In the genomic region with DNA sequence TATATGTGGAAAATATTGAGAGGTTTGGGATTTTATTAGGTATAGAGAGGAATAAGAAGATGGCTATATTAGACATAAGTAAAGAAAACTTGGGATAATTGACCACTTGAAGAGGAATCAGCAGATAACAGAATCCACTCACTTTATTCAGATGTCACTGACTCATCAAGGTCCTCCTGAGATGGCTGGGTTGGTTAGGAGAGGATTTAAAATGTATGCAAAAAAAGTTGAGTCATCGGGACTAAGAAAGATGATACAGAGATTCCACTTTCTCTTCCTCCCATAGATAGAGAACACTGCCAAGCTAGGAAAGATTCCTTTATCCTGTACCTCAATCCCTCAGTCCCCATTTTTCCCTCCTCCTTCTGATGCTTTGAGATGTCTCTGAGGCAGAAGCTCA, we compare ENCODE assay signal across 27 cellular contexts. TPM values are rescaled to one million over a fixed set of nuclear protein-coding genes. Genes with fewer than 3 reads are reported as not detected.
A peak's percentile ranks its signal among the peaks of the same experiment; 100 is the strongest.
DNase-seq lines count a peak whose midpoint lies in the region; FAIRE-seq and TF ChIP-seq lines count a peak whose summit lies in the region.
"Had no signal": no experiment of that assay in that cellular context is flagged by ENCODE, and none has a peak within 500 bp of the region (broad histone marks: within the 10 kb centered on the region; RNA-seq: fewer than 3 reads in every experiment).

A gene (minus strand): TSS at position 288 of the 400 bp plus-strand sequence. CDS start 3,981 bp downstream, outside the sequence.

- peaks cover 16 to 23% of the 10 kb centered on the region in 2 experiments for H3K4me1 Mint-ChIP-seq in H9
- H3K4me1 Mint-ChIP-seq: activated CD4-positive, alpha-beta T cell treated with anti-CD3 and anti-CD28 coated beads, Interleukin-2, amount 10 ng/mL, durations not matched to agents 24 days and 14 days; activated naive CD4-positive, alpha-beta T cell treated with anti-CD3 and anti-CD28 coated beads, Interleukin-2, amount 50 U/mL, for 24 hours; central memory CD8-positive, alpha-beta T cell had no signal

- H3K27ac ChIP-seq in H9 (ENCODE audit: insufficient read length, low read depth, low read length), result no peak within 1 kb of the TSS
- H3K27ac ChIP-seq in H1 (ENCODE audit: low read depth, low read length), result no peak within 1 kb of the TSS
- H3K27ac ChIP-seq: gastroesophageal sphincter, KMS-11, SJCRH30, tibial nerve had no signal

- H3K4me2 ChIP-seq in H9 (ENCODE audit: insufficient read depth, insufficient read length, low read length), result no peak within 1 kb of the TSS
- no peak within 1 kb of the TSS for H3K4me2 ChIP-seq in H1 (ENCODE audit: insufficient read depth in 1 of 2, low read depth in 2 of 2, low read length in 2 of 2)
- H3K4me2 ChIP-seq: KMS-11 had no signal

- H3K4me3 ChIP-seq in H1 (ENCODE audit: extremely low read depth in 1 of 4, insufficient read depth in 2 of 4, low read depth in 3 of 4, low read length in 4 of 4), result no peak within 1 kb of the TSS
- H3K4me3 ChIP-seq: gastroesophageal sphincter, SJCRH30, tibial nerve had no signal

- H3K4me1 ChIP-seq in H9 (ENCODE audit: insufficient read depth, low read length) (no peaks in the 10 kb centered on the region), H1 (replicated peaks in 1 of 4; ENCODE audit: control insufficient read depth in 3 of 4, insufficient read depth in 4 of 4, low read length in 3 of 4) (peaks cover 0 to 5% (median under 1%) of the 10 kb centered on the region in 4 experiments; a peak in 4 of 7 replicates)
- H3K4me1 ChIP-seq: gastroesophageal sphincter, SJCRH30, tibial nerve had no signal

- DNase-seq in H9 (no peak), M059J (ENCODE audit: low read depth) (peak; percentile 7), H1 (ENCODE audit: low read depth in 1 of 2, low spot score in 2 of 2) (no peak), renal cortical epithelial cell (ENCODE audit: low read depth) (peak; percentile 6), putamen (ENCODE audit: low spot score) (no peak), Kasumi-1 (lab: John Stamatoyannopoulos, UW) (no peak), CD1c-positive myeloid dendritic cell (ENCODE audit: extremely low spot score) (no peak)
- DNase-seq: activated CD4-positive, alpha-beta T cell treated with anti-CD3 and anti-CD28 coated beads, Interleukin-2, amount 10 ng/mL, durations not matched to agents 24 days and 14 days; aorta; CD8-positive, alpha-beta T cell; DND-41; NCI-H1105; NCI-H2029 treated with DMSO at 0.1 percent for 48 hours; NCI-H446; nucleus accumbens; SJCRH30; stimulated activated CD4-positive, alpha-beta T cell treated with anti-CD3 and anti-CD28 coated beads, Interleukin-4, amount 100 ng/mL, for 24 hours; stimulated activated naive CD4-positive, alpha-beta T cell treated with Interleukin-2 at 50 U/mL for 16 hours had no signal

- H3K14ac ChIP-seq in H9 (ENCODE audit: insufficient read depth, low read length), result no peak within 1 kb of the TSS
- no peak within 1 kb of the TSS for H3K14ac ChIP-seq in H1 (ENCODE audit: insufficient read length)

- H2AK5ac ChIP-seq in H9 (ENCODE audit: insufficient read length, low read length), result peak within 1 kb of the TSS; percentile 41
- H2AK5ac ChIP-seq in H1 (ENCODE audit: low read depth, low read length), result no peak within 1 kb of the TSS

- no peak for TF ChIP-seq EP300 in H1 (IDR thresholded peaks at IDR 0.05; ENCODE audit: borderline replicate concordance in 1 of 2, low read depth in 2 of 2, low read length in 2 of 2)

- H2BK15ac ChIP-seq in H9 (ENCODE audit: low read depth, low read length), result no peak within 1 kb of the TSS
- H2BK15ac ChIP-seq in H1 (ENCODE audit: low read length), result no peak within 1 kb of the TSS

- no peak within 1 kb of the TSS for H2BK12ac ChIP-seq in H9 (ENCODE audit: insufficient read length, low read depth, low read length)
- peak within 1 kb of the TSS; percentile 20; the same call in 1 of the 2 replicates for H2BK12ac ChIP-seq in H1 (ENCODE audit: low read depth, low read length)

- H4K8ac ChIP-seq in H9 (replicated peaks; ENCODE audit: insufficient read length, low read depth, low read length) (no peak within 1 kb of the TSS), H1 (ENCODE audit: extremely low read depth, insufficient read depth, low read length) (no peak within 1 kb of the TSS)

- H4K20me1 ChIP-seq in H9 (ENCODE audit: control insufficient read depth, insufficient read depth, insufficient read length) (no peaks in the 10 kb centered on the region), H1 (replicated peaks in 1 of 2; ENCODE audit: control insufficient read depth in 1 of 2, insufficient read depth in 2 of 2, low read length in 2 of 2) (no peaks in the 10 kb centered on the region)

- CTCF ChIA-PET in H1 (lab: Charles Lee; ENCODE audit: partially characterized antibody), result interaction anchor here (1.3 to 1.5 kb wide), 2 partner anchors 9 to 13 kb away, joined by 4 read pairs; no protein-coding TSS in a partner anchor

- no CpG with 5 or more reads among the region's 1 CpG for WGBS in H9 (ENCODE audit: extremely low coverage, insufficient read length, low lambda C conversion rate)
- 100% methylated on average over 1 of the region's 1 CpG; no CpG with 5 or more reads in 1 of the 2 experiments for WGBS in H1 (ENCODE audit: extremely low coverage in 1 of 2, insufficient coverage in 1 of 2, insufficient read length in 1 of 2, insufficient replicate concordance in 2 of 2, low coverage in 1 of 2, low lambda C conversion rate in 2 of 2, missing lambda C conversion rate in 1 of 2), 2 experiments

- H3K27ac Mint-ChIP-seq in H9, result no peak within 1 kb of the TSS
- H3K27ac Mint-ChIP-seq: activated CD4-positive, alpha-beta T cell treated with anti-CD3 and anti-CD28 coated beads, Interleukin-2, amount 10 ng/mL, durations not matched to agents 24 days and 14 days; activated naive CD4-positive, alpha-beta T cell treated with anti-CD3 and anti-CD28 coated beads, Interleukin-2, amount 50 U/mL, for 24 hours; activated T-helper 1 cell treated with anti-CD3 and anti-CD28 coated beads, Interleukin-12 subunit alpha, Interleukin-12 subunit beta, Interleukin-2, Interleukin-4 antibody, amounts not matched to agents 30 ng/mL and 10 ng/mL and 1 ng/mL, durations not matched to agents 14 hours and 24 hours and 36 hours; CD8-positive, alpha-beta T cell had no signal

- TF ChIP-seq CTCF in H9 (conservative IDR thresholded peaks at IDR 0.05), result no peak
- no peak for TF ChIP-seq CTCF in H1 (IDR thresholded peaks at IDR 0.05; ENCODE audit: control extremely low read depth in 1 of 3, insufficient read depth in 1 of 3, low read depth in 1 of 3, low read length in 3 of 3)

- H3K4ac ChIP-seq in H9 (ENCODE audit: low read depth, low read length) (no peak within 1 kb of the TSS), H1 (replicated peaks; ENCODE audit: insufficient read length, low read depth, low read length) (no peak within 1 kb of the TSS)

- H3K56ac ChIP-seq in H9 (ENCODE audit: insufficient read length, low read depth, low read length) (no peak within 1 kb of the TSS), H1 (replicated peaks; ENCODE audit: insufficient read length, low read depth, low read length) (no peak within 1 kb of the TSS)

- H2BK5ac ChIP-seq in H9 (ENCODE audit: insufficient read length, low read length) (no peak within 1 kb of the TSS), H1 (ENCODE audit: low read depth, low read length) (no peak within 1 kb of the TSS)

- H2AFZ ChIP-seq in H9 (ENCODE audit: low read length) (no peak within 1 kb of the TSS), H1 (ENCODE audit: low read length) (no peak within 1 kb of the TSS)

- FAIRE-seq in H1 (lab: Jason Lieb, UNC), result no peak

- no peak within 1 kb of the TSS for H3T11ph ChIP-seq in H9 (ENCODE audit: low read length)

- H2BK20ac ChIP-seq in H9 (ENCODE audit: low read depth, low read length, poor library complexity, severe bottlenecking) (no peak within 1 kb of the TSS), H1 (ENCODE audit: low read length) (no peak within 1 kb of the TSS; the same call in 1 of the 2 replicates)

- TF ChIP-seq RAD21 in H1 (IDR thresholded peaks at IDR 0.05 in 1 of 2, conservative IDR thresholded peaks at IDR 0.05 in 1 of 2; ENCODE audit: low read depth in 2 of 2, low read length in 2 of 2), result no peak

- H4K91ac ChIP-seq in H9 (ENCODE audit: insufficient read length, low read depth, low read length) (no peak within 1 kb of the TSS), H1 (replicated peaks; ENCODE audit: insufficient read length, low read length) (no peak within 1 kb of the TSS)

- no peak within 1 kb of the TSS for H3K4me3 Mint-ChIP-seq in H9
- H3K4me3 Mint-ChIP-seq: activated CD4-positive, alpha-beta T cell treated with anti-CD3 and anti-CD28 coated beads, Interleukin-2, amount 10 ng/mL, durations not matched to agents 24 days and 14 days; activated naive CD4-positive, alpha-beta T cell treated with anti-CD3 and anti-CD28 coated beads, Interleukin-2, amount 50 U/mL, for 24 hours; activated T-helper 1 cell treated with anti-CD3 and anti-CD28 coated beads, Interleukin-12 subunit alpha, Interleukin-12 subunit beta, Interleukin-2, Interleukin-4 antibody, amounts not matched to agents 30 ng/mL and 10 ng/mL and 1 ng/mL, durations not matched to agents 14 hours and 24 hours and 36 hours; CD8-positive, alpha-beta T cell; central memory CD8-positive, alpha-beta T cell had no signal

- no peak within 1 kb of the TSS for H2BK120ac ChIP-seq in H9 (ENCODE audit: low read depth, low read length, poor library complexity, severe bottlenecking)
- H2BK120ac ChIP-seq in H1 (replicated peaks; ENCODE audit: low read depth, low read length), result no peak within 1 kb of the TSS

- H3K23me2 ChIP-seq in H9 (ENCODE audit: insufficient read length, low read depth, low read length, poor library complexity, severe bottlenecking) (no peaks in the 10 kb centered on the region), H1 (ENCODE audit: low read depth, low read length) (no peaks in the 10 kb centered on the region)

- H3K9ac ChIP-seq in H9 (ENCODE audit: extremely low read depth, insufficient read length, low read length), result no peak within 1 kb of the TSS
- H3K9ac ChIP-seq in H1 (replicated peaks in 1 of 4; ENCODE audit: extremely low read depth in 1 of 4, low read depth in 3 of 4, low read length in 3 of 4), result no peak within 1 kb of the TSS
- H3K9ac ChIP-seq: KMS-11 had no signal

- no peak within 1 kb of the TSS for H4K5ac ChIP-seq in H9 (ENCODE audit: insufficient read length, low read depth, low read length)
- no peak within 1 kb of the TSS for H4K5ac ChIP-seq in H1 (ENCODE audit: insufficient read length, low read depth, low read length)

- no peaks in the 10 kb centered on the region for H3K27me3 ChIP-seq in H9 (ENCODE audit: insufficient read depth, low read length)
- H3K27me3 ChIP-seq in H1 (replicated peaks in 1 of 4; ENCODE audit: control insufficient read depth in 3 of 4, extremely low read depth in 1 of 4, insufficient read depth in 3 of 4, low read length in 3 of 4), result no peaks in the 10 kb centered on the region
- H3K27me3 ChIP-seq: gastroesophageal sphincter, SJCRH30, tibial nerve had no signal

- H3K79me2 ChIP-seq in H9 (ENCODE audit: insufficient read depth, low read length), result no peaks in the 10 kb centered on the region
- no peaks in the 10 kb centered on the region for H3K79me2 ChIP-seq in H1 (ENCODE audit: control insufficient read depth in 1 of 2, insufficient read depth in 2 of 2, low read length in 2 of 2)

- peaks cover 0 to 17% (median 14%) of the 10 kb centered on the region in 3 experiments; a peak in 5 of 7 replicates for H3K36me3 Mint-ChIP-seq in H9 (ENCODE audit: insufficient read depth in 1 of 3, low read depth in 3 of 3)
- H3K36me3 Mint-ChIP-seq: CD8-positive, alpha-beta T cell had no signal

- H3K23ac ChIP-seq in H9 (ENCODE audit: insufficient read length, low read depth, low read length), result no peak within 1 kb of the TSS
- no peak within 1 kb of the TSS for H3K23ac ChIP-seq in H1 (ENCODE audit: insufficient read length)

- H3K36me3 ChIP-seq in H1 (ENCODE audit: control insufficient read depth in 2 of 4, insufficient read depth in 4 of 4, low read length in 3 of 4), result no peaks in the 10 kb centered on the region
- H3K36me3 ChIP-seq: gastroesophageal sphincter, SJCRH30, tibial nerve had no signal

- no peaks in the 10 kb centered on the region for H3K79me1 ChIP-seq in H9 (ENCODE audit: insufficient read depth, low read depth, low read length, poor library complexity, severe bottlenecking)
- H3K79me1 ChIP-seq in H1 (ENCODE audit: low read depth, low read length), result no peaks in the 10 kb centered on the region

- H3K9me3 Mint-ChIP-seq in H9, result peaks cover 11 to 17% of the 10 kb centered on the region in 2 experiments
- H3K9me3 Mint-ChIP-seq: activated T-helper 1 cell treated with anti-CD3 and anti-CD28 coated beads, Interleukin-12 subunit alpha, Interleukin-12 subunit beta, Interleukin-2, Interleukin-4 antibody, amounts not matched to agents 30 ng/mL and 10 ng/mL and 1 ng/mL, durations not matched to agents 14 hours and 24 hours and 36 hours had no signal

- TF ChIP-seq POLR2A in H1 (IDR thresholded peaks at IDR 0.05; ENCODE audit: control extremely low read depth in 1 of 2, low read depth in 2 of 2, low read length in 2 of 2), result no peak

- H3K18ac ChIP-seq in H9 (ENCODE audit: insufficient read length, low read depth, low read length) (no peak within 1 kb of the TSS), H1 (ENCODE audit: extremely low read depth, low read length) (no peak within 1 kb of the TSS)

- POLR2A ChIA-PET in H1 (lab: Charles Lee; ENCODE audit: partially characterized antibody), result no interaction called here

- H3K9me3 ChIP-seq in H9 (ENCODE audit: control insufficient read depth, low read depth, low read length) (no peaks in the 10 kb centered on the region), H1 (ENCODE audit: insufficient read depth in 2 of 2, low read depth in 1 of 2, low read length in 1 of 2) (peaks cover 7 to 15% of the 10 kb centered on the region in 2 experiments)
- H3K9me3 ChIP-seq: SJCRH30 had no signal

- no peaks in the 10 kb centered on the region for H3K27me3 Mint-ChIP-seq in H9 (ENCODE audit: low read depth)

RNA-seq across cellular contexts. Expression of the gene that starts here (rescaled TPM):
- 0.33 and 0.35 TPM in 2 replicates for total RNA-seq in H9 (2021)
- total RNA-seq in M059J (2014; rRNA removed; shearing (Covaris generic)), result not detected in 2 replicates
- 0.10 and 0.20 TPM in 2 replicates for total RNA-seq in H1 (2021; fragmentation: NEBNext Ultra II Directional; extraction: Animal tissue kit (Norgen Biotek cat#: 25700))
- 0.14 TPM in 2 replicates for polyA plus RNA-seq in H1 (2011; rRNA removed)
- polyA plus RNA-seq in H1 (2011; cell fraction: cytosol; rRNA removed), result 0.03 TPM
- 0.74 TPM for polyA plus RNA-seq in H1 (2011; cell fraction: nucleus; rRNA removed)
- polyA plus RNA-seq in H1 (2012, experiment 1 of 2), result 0.11 TPM in 1 of 4 replicates, not detected in the others
- polyA plus RNA-seq in H1 (2012, experiment 2 of 2), result not detected
- 0.02 TPM for polyA plus RNA-seq in H1 (2013, experiment 1 of 2)
- polyA plus RNA-seq in H1 (2013, experiment 2 of 2), result 0.02 TPM
- 7.3 and 7.5 TPM in 2 replicates for polyA minus RNA-seq in H1 (2011; rRNA and poly(A)+ RNA removed)
- polyA minus RNA-seq in H1 (2011; cell fraction: cytosol; rRNA and poly(A)+ RNA removed), result not detected
- 16.5 TPM for polyA minus RNA-seq in H1 (2011; cell fraction: nucleus; rRNA and poly(A)+ RNA removed)
- total RNA-seq in renal cortical epithelial cell, result 0.50 TPM in 1 of 2 replicates, not detected in the other
- total RNA-seq: CD8-positive, alpha-beta T cell; epithelial cell of proximal tubule; kidney epithelial cell; myocyte; SJCRH30 had no signal
- polyA plus RNA-seq: aorta had no signal

Comparison
In these comparisons a context has a peak if more than half of its experiments do, and no peak if none do; other contexts are left out.
1. Peak in DNase-seq in M059J; RNA of the gene not detected or under 1 TPM.
2. Peak in DNase-seq in renal cortical epithelial cell; RNA of the gene not detected or under 1 TPM.